1 cellular context compared by ENCODE assay signal in genomic region chr17:63946440-63947363, GRCh38.
TF ChIP-seq lines count a peak whose summit lies in the region.

No MANE protein-coding gene starts in this region.

TF ChIP-seq in HepG2, 621 proteins besides CTCF, POLR2A, EP300 and RAD21 (continues in another document):
- TF ChIP-seq KLF6 (CRISPR knock-in tag; IDR thresholded peaks at IDR 0.05) (no peak), ZNF652 (CRISPR knock-in tag; IDR thresholded peaks at IDR 0.05; ENCODE audit: borderline replicate concordance, low read depth) (no peak), AHR (CRISPR knock-in tag; IDR thresholded peaks at IDR 0.05) (0 out of 2 replicates have a peak, but pooled peaks have one; percentile 65), ZSCAN20 (CRISPR knock-in tag; IDR thresholded peaks at IDR 0.05; ENCODE audit: borderline replicate concordance) (no peak), MTF1 (CRISPR knock-in tag; IDR thresholded peaks at IDR 0.05) (no peak), ZBTB1 (CRISPR knock-in tag; IDR thresholded peaks at IDR 0.05; ENCODE audit: borderline replicate concordance) (no peak), ZMYM2 (CRISPR knock-in tag; IDR thresholded peaks at IDR 0.05) (no peak), GRHL1 (CRISPR knock-in tag; conservative IDR thresholded peaks at IDR 0.05) (no peak), ZNF670 (CRISPR knock-in tag; IDR thresholded peaks at IDR 0.05; ENCODE audit: borderline replicate concordance) (0 out of 2 replicates have a peak, but pooled peaks have one; percentile 23), ZNF484 (CRISPR knock-in tag; IDR thresholded peaks at IDR 0.05; ENCODE audit: borderline replicate concordance, low read depth) (no peak), ATF7-NPFF (CRISPR knock-in tag; IDR thresholded peaks at IDR 0.05; ENCODE audit: low read depth) (no peak), SRY (CRISPR knock-in tag; IDR thresholded peaks at IDR 0.05) (no peak), ZNF574 (CRISPR knock-in tag; IDR thresholded peaks at IDR 0.05) (peak; percentile 54; the same call in 1 of the 2 replicates), GABPB1 (CRISPR knock-in tag; IDR thresholded peaks at IDR 0.05) (peak; percentile 48), USF2 (IDR thresholded peaks at IDR 0.05; ENCODE audit: low read depth, low read length) (no peak), USF2 (CRISPR knock-in tag; IDR thresholded peaks at IDR 0.05; ENCODE audit: borderline replicate concordance) (no peak), NFYC (CRISPR knock-in tag; IDR thresholded peaks at IDR 0.05) (no peak), ZSCAN30 (CRISPR knock-in tag; IDR thresholded peaks at IDR 0.05) (no peak), ZNF782 (CRISPR knock-in tag; IDR thresholded peaks at IDR 0.05; ENCODE audit: borderline replicate concordance) (peak; percentile 83; the same call in 1 of the 2 replicates), ZNF276 (CRISPR knock-in tag; IDR thresholded peaks at IDR 0.05; ENCODE audit: low read depth) (0 out of 2 replicates have a peak, but pooled peaks have one; percentile 54), TERF1 (CRISPR knock-in tag; IDR thresholded peaks at IDR 0.05) (no peak), ZFP90 (CRISPR knock-in tag; IDR thresholded peaks at IDR 0.05; ENCODE audit: borderline replicate concordance) (0 out of 2 replicates have a peak, but pooled peaks have one; percentile 22), TBP (CRISPR knock-in tag; IDR thresholded peaks at IDR 0.05) (no peak), ZNF546 (CRISPR knock-in tag; conservative IDR thresholded peaks at IDR 0.05) (no peak), RARA (CRISPR knock-in tag; IDR thresholded peaks at IDR 0.05) (no peak), DNMT1 (CRISPR knock-in tag; IDR thresholded peaks at IDR 0.05) (peak; percentile 40; the same call in 1 of the 2 replicates), HDAC1 (CRISPR knock-in tag; IDR thresholded peaks at IDR 0.05) (peak; percentile 36), ZNF282 (IDR thresholded peaks at IDR 0.05; ENCODE audit: partially characterized antibody) (no peak), CENPX (CRISPR knock-in tag; IDR thresholded peaks at IDR 0.05) (no peak), ARID3A (IDR thresholded peaks at IDR 0.05; ENCODE audit: low read depth, low read length) (no peak), NBN (conservative IDR thresholded peaks at IDR 0.05) (no peak), MBD4 (IDR thresholded peaks at IDR 0.05; ENCODE audit: borderline replicate concordance, low read length) (no peak), ETV5 (CRISPR knock-in tag; IDR thresholded peaks at IDR 0.05; ENCODE audit: borderline replicate concordance) (no peak), THAP7 (CRISPR knock-in tag; IDR thresholded peaks at IDR 0.05) (peak; percentile 65; the same call in 1 of the 2 replicates), KLF9 (CRISPR knock-in tag; IDR thresholded peaks at IDR 0.05; ENCODE audit: low read depth) (no peak), ZNF607 (CRISPR knock-in tag; IDR thresholded peaks at IDR 0.05; ENCODE audit: borderline replicate concordance) (0 out of 2 replicates have a peak, but pooled peaks have one; percentile 5), ZNF280D (CRISPR knock-in tag; IDR thresholded peaks at IDR 0.05) (0 out of 2 replicates have a peak, but pooled peaks have one; percentile 71), SIX1 (CRISPR knock-in tag; IDR thresholded peaks at IDR 0.05; ENCODE audit: borderline replicate concordance) (no peak), THAP9 (CRISPR knock-in tag; IDR thresholded peaks at IDR 0.05; ENCODE audit: borderline replicate concordance) (peak; percentile 8; the same call in 1 of the 2 replicates), ZBTB7B (CRISPR knock-in tag; IDR thresholded peaks at IDR 0.05) (0 out of 2 replicates have a peak, but pooled peaks have one; percentile 26), CBX2 (IDR thresholded peaks at IDR 0.05; ENCODE audit: low read depth, low read length) (no peak), CBX2 (CRISPR knock-in tag; IDR thresholded peaks at IDR 0.05; ENCODE audit: low read depth) (no peak), ZBTB34 (CRISPR knock-in tag; IDR thresholded peaks at IDR 0.05) (no peak)
